In the genomic region with DNA sequence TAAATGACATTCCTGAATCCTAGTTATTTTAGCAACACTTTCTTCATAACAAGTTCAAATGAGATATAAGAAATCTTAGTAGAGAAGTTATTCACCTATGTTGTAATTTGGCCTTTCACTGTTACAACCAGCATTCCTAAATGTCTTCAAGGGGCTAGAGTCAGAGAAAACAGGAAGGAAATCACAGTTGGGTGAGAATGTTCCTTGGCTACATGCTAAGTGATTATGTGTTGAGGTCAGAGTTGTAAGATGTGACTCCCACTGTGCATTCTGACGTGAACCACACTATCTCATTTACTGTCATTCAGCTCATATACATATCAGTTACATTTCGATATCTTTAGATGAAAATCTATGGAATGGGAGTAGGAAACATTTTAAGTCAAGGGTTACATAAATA, we compare ENCODE assay signal across 16 cellular contexts. TPM values are rescaled to one million over a fixed set of nuclear protein-coding genes. Genes with fewer than 3 reads are reported as not detected.
A peak's percentile ranks its signal among the peaks of the same experiment; 100 is the strongest.
DNase-seq lines count a peak whose midpoint lies in the region; ATAC-seq, FAIRE-seq and TF ChIP-seq lines count a peak whose summit lies in the region.
"Had no signal": no experiment of that assay in that cellular context is flagged by ENCODE, and none has a peak within 500 bp of the region (broad histone marks: within the 10 kb centered on the region; RNA-seq: fewer than 3 reads in every experiment).

No MANE protein-coding gene starts in this region.

- TF ChIP-seq POLR2A in endothelial cell of umbilical vein (IDR thresholded peaks at IDR 0.05; ENCODE audit: low read depth, low read length) = no peak

- H3K27ac ChIP-seq in endothelial cell of umbilical vein (ENCODE audit: insufficient read depth, low read depth, low read length) (peak overlapping the region; percentile 53), mesodermal cell (ENCODE audit: low read depth, low read length, severe bottlenecking) (peak overlapping the region; percentile 30)
- H3K27ac ChIP-seq: colonic mucosa had no signal

- H3K4me3 ChIP-seq in AG10803 (ENCODE audit: low read length) (no peak overlapping the region), Loucy (ENCODE audit: low read length, poor library complexity, severe bottlenecking) (peak overlapping the region; percentile 31), endothelial cell of umbilical vein (replicated peaks in 1 of 3; ENCODE audit: insufficient read depth in 1 of 3, low read depth in 1 of 3, low read length in 3 of 3) (no peak overlapping the region), mesodermal cell (ENCODE audit: extremely low read depth, insufficient read depth, low read length, poor library complexity, severe bottlenecking) (no peak overlapping the region)
- H3K4me3 ChIP-seq: colonic mucosa, K562 had no signal

- TF ChIP-seq CTCF in AG10803 (conservative IDR thresholded peaks at IDR 0.05; ENCODE audit: low read length) = no peak
- no peak for TF ChIP-seq CTCF in Loucy (conservative IDR thresholded peaks at IDR 0.05; ENCODE audit: low read length)
- TF ChIP-seq CTCF in endothelial cell of umbilical vein (IDR thresholded peaks at IDR 0.05; ENCODE audit: extremely low read depth in 1 of 2, insufficient read depth in 1 of 2, low read depth in 1 of 2, low read length in 2 of 2) = no peak
- no peak for TF ChIP-seq CTCF in mesothelial cell of epicardium (IDR thresholded peaks at IDR 0.05; ENCODE audit: unreplicated experiment)

- no peaks in the 10 kb centered on the region for H3K79me2 ChIP-seq in Loucy (ENCODE audit: insufficient read depth, low read length)
- H3K79me2 ChIP-seq in endothelial cell of umbilical vein (ENCODE audit: control insufficient read depth, insufficient read depth, low read length) = no peaks in the 10 kb centered on the region

- no peak overlapping the region for H3K9ac ChIP-seq in Loucy (ENCODE audit: low read depth, low read length, poor library complexity, severe bottlenecking)
- H3K9ac ChIP-seq in endothelial cell of umbilical vein (replicated peaks; ENCODE audit: extremely low read depth, insufficient read depth, low read length) = no peak overlapping the region

- no peaks in the 10 kb centered on the region for H3K9me1 ChIP-seq in endothelial cell of umbilical vein (replicated peaks; ENCODE audit: control insufficient read depth, extremely low read depth, insufficient read depth, low read length)

- dilution Hi-C loops in endothelial cell of umbilical vein (cut with MboI; ENCODE audit: extremely low pct_ligation_motif_present, low sequenced_read_pairs) = no loop called here

- H3F3A ChIP-seq in Loucy (ENCODE audit: low read depth) = no peaks in the 10 kb centered on the region

- H3K4me1 ChIP-seq in Loucy (ENCODE audit: insufficient read depth, low read length, poor library complexity, severe bottlenecking) (peaks cover 14% of the 10 kb centered on the region), endothelial cell of umbilical vein (ENCODE audit: control insufficient read depth, extremely low read depth, insufficient read depth, low read length) (peaks cover 15% of the 10 kb centered on the region), mesodermal cell (ENCODE audit: control insufficient read depth, insufficient read depth, low read length, poor library complexity, severe bottlenecking) (peaks cover 13% of the 10 kb centered on the region)

- H3K4me2 ChIP-seq in Loucy (ENCODE audit: low read depth, low read length, poor library complexity, severe bottlenecking) (peak overlapping the region; percentile 52), endothelial cell of umbilical vein (ENCODE audit: insufficient read depth, low read length) (peak overlapping the region; percentile 88)

- no CpG with 5 or more reads among the region's 2 CpGs for WGBS in mesodermal cell (ENCODE audit: insufficient coverage in 2 of 2), 2 experiments

- no peak for ATAC-seq in HG02678 (IDR thresholded peaks at IDR 0.05; ENCODE audit: unreplicated experiment)
- ATAC-seq: activated CD8-positive, alpha-beta memory T cell treated with anti-CD3 and anti-CD28 coated beads, Interleukin-2, amount 10 ng/mL, durations not matched to agents 7 days and 5 days; K562 had no signal

- CTCF ChIA-PET in endothelial cell of umbilical vein (lab: Charles Lee) = interaction anchor here (1.8 kb wide), 1 partner anchor 12 kb away, joined by 7 read pairs; no protein-coding TSS in a partner anchor

- intact Hi-C loops in endothelial cell of umbilical vein (cut with micrococcal nuclease) = loop anchor here (1.0 kb wide), 1 partner anchor 52 kb away; no protein-coding TSS in a partner anchor

- BruUV-seq in endothelial cell of umbilical vein (replicated peaks; lab: Mats Ljungman, UMichigan) = no TSS peak

- H3K27me3 ChIP-seq in Loucy (ENCODE audit: insufficient read depth, low read length, poor library complexity, severe bottlenecking) = no peaks in the 10 kb centered on the region
- H3K27me3 ChIP-seq in endothelial cell of umbilical vein (ENCODE audit: control insufficient read depth in 2 of 2, insufficient read depth in 2 of 2, low read length in 2 of 2) = no peaks in the 10 kb centered on the region
- H3K27me3 ChIP-seq: colonic mucosa had no signal

- H3K9me3 Mint-ChIP-seq in mesothelial cell of epicardium = no peaks in the 10 kb centered on the region
- H3K9me3 Mint-ChIP-seq: activated naive CD4-positive, alpha-beta T cell treated with anti-CD3 and anti-CD28 coated beads, Interleukin-2, amount 10 ng/mL, durations not matched to agents 7 days and 5 days had no signal

- no peaks in the 10 kb centered on the region for H3K36me3 ChIP-seq in Loucy (ENCODE audit: insufficient read depth, low read length)
- H3K36me3 ChIP-seq in endothelial cell of umbilical vein (ENCODE audit: control insufficient read depth in 2 of 2, extremely low read depth in 1 of 2, insufficient read depth in 2 of 2, low read length in 2 of 2) = no peaks in the 10 kb centered on the region
- H3K36me3 ChIP-seq in mesodermal cell (ENCODE audit: control insufficient read depth, insufficient read depth, low read length) = no peaks in the 10 kb centered on the region
- H3K36me3 ChIP-seq: colonic mucosa had no signal

- no peaks in the 10 kb centered on the region for H3K9me2 ChIP-seq in Loucy (replicated peaks; ENCODE audit: low read depth, low read length)

- peaks cover 3% of the 10 kb centered on the region for H3K4me1 Mint-ChIP-seq in mesothelial cell of epicardium
- H3K4me1 Mint-ChIP-seq: activated CD8-positive, alpha-beta memory T cell treated with anti-CD3 and anti-CD28 coated beads, Interleukin-2, amount 10 ng/mL, durations not matched to agents 7 days and 5 days; activated naive CD4-positive, alpha-beta T cell treated with anti-CD3 and anti-CD28 coated beads, Interleukin-2, amount 10 ng/mL, durations not matched to agents 7 days and 5 days had no signal

- H3K27ac Mint-ChIP-seq in mesothelial cell of epicardium = no peak overlapping the region
- H3K27ac Mint-ChIP-seq: activated CD8-positive, alpha-beta memory T cell treated with anti-CD3 and anti-CD28 coated beads, Interleukin-2, amount 10 ng/mL, durations not matched to agents 7 days and 5 days; activated naive CD4-positive, alpha-beta T cell treated with anti-CD3 and anti-CD28 coated beads, Interleukin-2, amount 10 ng/mL, durations not matched to agents 7 days and 5 days had no signal

- FAIRE-seq in endothelial cell of umbilical vein (lab: Jason Lieb, UNC) = peak; percentile 73
- FAIRE-seq in RCC 7860 (lab: Jason Lieb, UNC) = no peak
- FAIRE-seq: GM12891, K562 had no signal

- H3K9me3 ChIP-seq in Loucy (ENCODE audit: insufficient read depth, low read depth, low read length) (no peaks in the 10 kb centered on the region), endothelial cell of umbilical vein (replicated peaks; ENCODE audit: control insufficient read depth, insufficient read depth, low read length) (no peaks in the 10 kb centered on the region), mesodermal cell (ENCODE audit: control insufficient read depth, low read length) (no peaks in the 10 kb centered on the region)
- H3K9me3 ChIP-seq: colonic mucosa had no signal

- H3K4me3 Mint-ChIP-seq in mesothelial cell of epicardium = no peak overlapping the region
- H3K4me3 Mint-ChIP-seq: activated CD8-positive, alpha-beta memory T cell treated with anti-CD3 and anti-CD28 coated beads, Interleukin-2, amount 10 ng/mL, durations not matched to agents 7 days and 5 days; activated naive CD4-positive, alpha-beta T cell treated with anti-CD3 and anti-CD28 coated beads, Interleukin-2, amount 10 ng/mL, durations not matched to agents 7 days and 5 days had no signal

- H3K27me3 Mint-ChIP-seq in mesothelial cell of epicardium (ENCODE audit: low read depth) = no peaks in the 10 kb centered on the region
- H3K27me3 Mint-ChIP-seq: activated CD8-positive, alpha-beta memory T cell treated with anti-CD3 and anti-CD28 coated beads, Interleukin-2, amount 10 ng/mL, durations not matched to agents 7 days and 5 days; activated naive CD4-positive, alpha-beta T cell treated with anti-CD3 and anti-CD28 coated beads, Interleukin-2, amount 10 ng/mL, durations not matched to agents 7 days and 5 days had no signal

- H4K20me1 ChIP-seq in Loucy (ENCODE audit: insufficient read depth, low read length, poor library complexity, severe bottlenecking) = no peaks in the 10 kb centered on the region
- no peaks in the 10 kb centered on the region for H4K20me1 ChIP-seq in endothelial cell of umbilical vein (replicated peaks; ENCODE audit: control insufficient read depth, extremely low read depth, insufficient read depth, low read length)

- POLR2A ChIA-PET in endothelial cell of umbilical vein (lab: Charles Lee) = no interaction called here

- H3K36me3 Mint-ChIP-seq in mesothelial cell of epicardium = no peaks in the 10 kb centered on the region
- H3K36me3 Mint-ChIP-seq: activated CD8-positive, alpha-beta memory T cell treated with anti-CD3 and anti-CD28 coated beads, Interleukin-2, amount 10 ng/mL, durations not matched to agents 7 days and 5 days; activated naive CD4-positive, alpha-beta T cell treated with anti-CD3 and anti-CD28 coated beads, Interleukin-2, amount 10 ng/mL, durations not matched to agents 7 days and 5 days had no signal

- peak overlapping the region; percentile 32; the same call in 1 of the 2 replicates for H2AFZ ChIP-seq in Loucy (ENCODE audit: low read length)
- H2AFZ ChIP-seq in endothelial cell of umbilical vein (ENCODE audit: low read depth, low read length) = peak overlapping the region; percentile 80

- peak; percentile 59 for DNase-seq in AG10803 (ENCODE audit: low read depth)
- DNase-seq in endothelial cell of umbilical vein (ENCODE audit: low read depth, low spot score) = peak; percentile 59
- DNase-seq in mesothelial cell of epicardium (ENCODE audit: low spot score in 2 of 2, unreplicated experiment in 2 of 2) = no peak
- DNase-seq in RCC 7860 (ENCODE audit: low spot score) = no peak
- DNase-seq in cerebellar cortex (ENCODE audit: low spot score) = no peak
- DNase-seq: activated CD8-positive, alpha-beta memory T cell treated with anti-CD3 and anti-CD28 coated beads, Interleukin-2, amount 10 ng/mL, durations not matched to agents 7 days and 5 days; activated naive CD4-positive, alpha-beta T cell treated with anti-CD3 and anti-CD28 coated beads, Interleukin-2, amount 10 ng/mL, durations not matched to agents 7 days and 5 days; AML-193; colonic mucosa; NCI-H187; stimulated activated CD8-positive, alpha-beta memory T cell treated with anti-CD3 and anti-CD28 coated beads, Interleukin-4, amount 100 ng/mL, for 48 hours had no signal

RNA-seq across cellular contexts. Expression of a gene that starts 51.0 kb away (rescaled TPM):
- 11.6 and 14.5 TPM in 2 replicates for total RNA-seq in endothelial cell of umbilical vein
- 3.2 and 4.1 TPM in 2 replicates for polyA plus RNA-seq in endothelial cell of umbilical vein
- 10.6 and 13.3 TPM in 2 replicates for polyA plus RNA-seq in endothelial cell of umbilical vein (2011; cell fraction: cytosol; rRNA removed)
- polyA plus RNA-seq in endothelial cell of umbilical vein (2011; cell fraction: nucleus; rRNA removed) = 7.4 and 10.6 TPM in 2 replicates
- 1.2 and 2.4 TPM in 2 replicates for polyA plus RNA-seq in endothelial cell of umbilical vein (2012)
- polyA minus RNA-seq in endothelial cell of umbilical vein = 1.8 and 3.1 TPM in 2 replicates
- polyA minus RNA-seq in endothelial cell of umbilical vein (2011; cell fraction: cytosol; rRNA and poly(A)+ RNA removed) = not detected
- polyA minus RNA-seq in endothelial cell of umbilical vein (2011; cell fraction: nucleus; rRNA and poly(A)+ RNA removed) = 9.2 and 17.1 TPM in 2 replicates
- polyA plus RNA-seq in mesodermal cell (2013, experiment 1 of 2) = not detected
- polyA plus RNA-seq in mesodermal cell (2013, experiment 2 of 2) = not detected
- 0.27 to 1.0 TPM (median 0.78 TPM) in 3 replicates for total RNA-seq in mesothelial cell of epicardium
- total RNA-seq: activated CD8-positive, alpha-beta memory T cell treated with anti-CD3 and anti-CD28 coated beads, Interleukin-2, amount 10 ng/mL, durations not matched to agents 7 days and 5 days; K562 had no signal
- polyA plus RNA-seq: K562 had no signal

Comparison
In these comparisons a context has a peak if more than half of its experiments do, and no peak if none do; other contexts are left out.
1. DNase-seq: peak in AG10803 (single experiment) and endothelial cell of umbilical vein (single experiment); none in mesothelial cell of epicardium (0 of 2), RCC 7860 (single experiment) and cerebellar cortex (single experiment).